ENCODE assay signal across 8 cellular contexts in the genomic region with DNA sequence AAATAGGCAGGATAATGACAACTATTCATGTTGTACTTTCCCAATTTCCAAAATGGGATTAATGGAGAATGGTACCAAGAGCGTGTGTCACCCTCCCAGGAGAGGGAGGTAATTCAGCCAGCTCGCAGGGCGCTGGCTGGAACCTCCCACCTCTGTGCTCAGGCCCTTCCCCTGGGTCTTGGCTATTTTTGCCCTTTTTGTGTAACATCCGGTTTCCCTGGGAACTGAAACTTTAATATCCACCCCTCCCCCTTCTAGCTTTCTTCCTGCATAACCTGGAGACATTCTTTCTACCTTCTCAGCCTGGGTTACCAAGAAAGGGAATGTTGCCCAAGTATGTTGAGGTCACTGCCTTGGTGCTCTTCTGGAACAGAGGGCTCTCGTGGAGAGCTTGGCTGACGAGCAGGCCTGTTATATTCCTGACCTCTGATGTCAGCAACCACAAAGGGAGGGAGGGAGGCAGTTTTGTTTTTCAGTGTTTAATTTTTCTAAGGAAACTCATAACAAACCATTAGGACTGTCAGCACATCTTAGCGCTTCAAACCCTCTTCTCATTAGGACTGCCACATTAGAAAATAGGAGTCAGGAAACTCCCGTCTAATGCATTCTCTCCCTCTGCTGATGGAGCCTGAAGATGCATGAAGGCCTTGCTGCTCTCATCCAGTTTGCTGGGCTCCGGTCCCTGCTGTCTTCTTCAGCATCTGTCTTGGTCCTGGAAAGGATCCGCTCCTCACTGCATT. TPM values are rescaled to one million over a fixed set of nuclear protein-coding genes. Genes with fewer than 3 reads are reported as not detected.
DNase-seq lines count a peak whose midpoint lies in the region; ATAC-seq and TF ChIP-seq lines count a peak whose summit lies in the region.

No MANE protein-coding gene starts in this region.

- H3K27ac ChIP-seq in skin epidermis = peak overlapping the region in 19 of 21 experiments; percentile 33 to 84 (median 68)

- H3K4me1 Mint-ChIP-seq in activated B cell treated with CpG ODN at 0.5 μM for 24 hours = peaks cover 72% of the 10 kb centered on the region
- H3K4me1 Mint-ChIP-seq in activated T-helper 2 cell treated with anti-CD3 and anti-CD28 coated beads, Interferon-gamma antibody, Interleukin-2, Interleukin-4, amounts not matched to agents 10 μg/mL and 5 μg/mL and 100 μg/mL, durations not matched to agents 14 hours and 24 hours and 36 hours (ENCODE audit: low read depth) = peaks cover 6% of the 10 kb centered on the region

- peak; percentile 43 for DNase-seq in activated B cell treated with CpG ODN at 0.5 μM for 24 hours
- peak; percentile 76 for DNase-seq in left ventricle myocardium superior
- DNase-seq in activated T-helper 2 cell treated with anti-CD3 and anti-CD28 coated beads, Interferon-gamma antibody, Interleukin-2, Interleukin-4, amounts not matched to agents 10 μg/mL and 5 μg/mL and 100 μg/mL, durations not matched to agents 14 hours and 24 hours and 36 hours (ENCODE audit: low spot score) = no peak
- DNase-seq in NCI-H524 (lab: John Stamatoyannopoulos, UW) = no peak
- DNase-seq in NK-92 treated with Interleukin-12 subunit alpha and Interleukin-12 subunit beta, amount 100 ng/mL, for 24 hours (lab: John Stamatoyannopoulos, UW) = no peak

- H3K36me3 Mint-ChIP-seq in activated B cell treated with CpG ODN at 0.5 μM for 24 hours (ENCODE audit: low read depth) = no peaks in the 10 kb centered on the region
- H3K36me3 Mint-ChIP-seq in activated T-helper 2 cell treated with anti-CD3 and anti-CD28 coated beads, Interferon-gamma antibody, Interleukin-2, Interleukin-4, amounts not matched to agents 10 μg/mL and 5 μg/mL and 100 μg/mL, durations not matched to agents 14 hours and 24 hours and 36 hours (ENCODE audit: low read depth) = no peaks in the 10 kb centered on the region

- TF ChIP-seq CTCF in activated B cell treated with CpG ODN at 0.5 μM for 24 hours (IDR thresholded peaks at IDR 0.05) = no peak

- H3K27me3 Mint-ChIP-seq in activated B cell treated with CpG ODN at 0.5 μM for 24 hours = no peaks in the 10 kb centered on the region
- peaks cover 9% of the 10 kb centered on the region for H3K27me3 Mint-ChIP-seq in activated T-helper 2 cell treated with anti-CD3 and anti-CD28 coated beads, Interferon-gamma antibody, Interleukin-2, Interleukin-4, amounts not matched to agents 10 μg/mL and 5 μg/mL and 100 μg/mL, durations not matched to agents 14 hours and 24 hours and 36 hours (ENCODE audit: low read depth)

- ATAC-seq in GM19351 (IDR thresholded peaks at IDR 0.05; ENCODE audit: unreplicated experiment) (peak; percentile 80), HG03354 (IDR thresholded peaks at IDR 0.05; ENCODE audit: poor library complexity, severe bottlenecking, unreplicated experiment) (peak; percentile 82), activated B cell treated with CpG ODN at 0.5 μM for 24 hours (ENCODE audit: low read depth) (peak; percentile 94), left ventricle myocardium superior (peak; percentile 70)

- intact Hi-C loops in activated B cell treated with CpG ODN at 0.5 μM for 24 hours (cut with micrococcal nuclease) = loop anchor here (1.0 to 2.0 kb wide), 4 partner anchors 13 to 44 kb away; a partner anchor contains a TSS
- intact Hi-C loops in left ventricle myocardium superior (cut with micrococcal nuclease) = no loop called here
- intact Hi-C loops in activated T-helper 2 cell treated with anti-CD3 and anti-CD28 coated beads, Interferon-gamma antibody, Interleukin-2, Interleukin-4, amounts not matched to agents 10 μg/mL and 5 μg/mL and 100 μg/mL, durations not matched to agents 14 hours and 24 hours and 36 hours (cut with micrococcal nuclease) = no loop called here

- no peak overlapping the region for H3K4me3 ChIP-seq in skin epidermis

- H3K9me3 Mint-ChIP-seq in activated B cell treated with CpG ODN at 0.5 μM for 24 hours = no peaks in the 10 kb centered on the region
- no peaks in the 10 kb centered on the region for H3K9me3 Mint-ChIP-seq in activated T-helper 2 cell treated with anti-CD3 and anti-CD28 coated beads, Interferon-gamma antibody, Interleukin-2, Interleukin-4, amounts not matched to agents 10 μg/mL and 5 μg/mL and 100 μg/mL, durations not matched to agents 14 hours and 24 hours and 36 hours

- CTCF ChIA-PET in activated B cell treated with CpG ODN at 0.5 μM for 24 hours (lab: Charles Lee) = interaction anchor here (0.8 to 1.5 kb wide), 5 partner anchors 17 to 50 kb away, joined by 3 to 5 read pairs (median 4); no protein-coding TSS in a partner anchor

- POLR2A ChIA-PET in activated B cell treated with CpG ODN at 0.5 μM for 24 hours (lab: Charles Lee) = interaction anchor here (0.6 to 1.1 kb wide), 7 partner anchors 15 to 180 kb away, joined by 3 to 6 read pairs (median 3); a partner anchor contains a TSS

- peak overlapping the region; percentile 78 for H3K4me3 Mint-ChIP-seq in activated B cell treated with CpG ODN at 0.5 μM for 24 hours
- no peak overlapping the region for H3K4me3 Mint-ChIP-seq in activated T-helper 2 cell treated with anti-CD3 and anti-CD28 coated beads, Interferon-gamma antibody, Interleukin-2, Interleukin-4, amounts not matched to agents 10 μg/mL and 5 μg/mL and 100 μg/mL, durations not matched to agents 14 hours and 24 hours and 36 hours (ENCODE audit: low read depth)

- peak overlapping the region; percentile 80 for H3K27ac Mint-ChIP-seq in activated B cell treated with CpG ODN at 0.5 μM for 24 hours
- H3K27ac Mint-ChIP-seq in activated T-helper 2 cell treated with anti-CD3 and anti-CD28 coated beads, Interferon-gamma antibody, Interleukin-2, Interleukin-4, amounts not matched to agents 10 μg/mL and 5 μg/mL and 100 μg/mL, durations not matched to agents 14 hours and 24 hours and 36 hours = no peak overlapping the region

RNA-seq across cellular contexts. Expression of a gene that starts 25.6 kb away (rescaled TPM):
- total RNA-seq in activated B cell treated with CpG ODN at 0.5 μM for 24 hours (4.1 and 4.7 TPM in 2 replicates), left ventricle myocardium superior (3.2 TPM)
- total RNA-seq in activated T-helper 2 cell treated with anti-CD3 and anti-CD28 coated beads, Interferon-gamma antibody, Interleukin-2, Interleukin-4, amounts not matched to agents 10 μg/mL and 5 μg/mL and 100 μg/mL, durations not matched to agents 14 hours and 24 hours and 36 hours = not detected in 2 replicates

RNA-seq across cellular contexts. Expression of a gene that starts 44.5 kb away (rescaled TPM):
- total RNA-seq in activated B cell treated with CpG ODN at 0.5 μM for 24 hours (23.6 and 25.4 TPM in 2 replicates), left ventricle myocardium superior (2.4 TPM)
- total RNA-seq in activated T-helper 2 cell treated with anti-CD3 and anti-CD28 coated beads, Interferon-gamma antibody, Interleukin-2, Interleukin-4, amounts not matched to agents 10 μg/mL and 5 μg/mL and 100 μg/mL, durations not matched to agents 14 hours and 24 hours and 36 hours = 1.4 and 2.7 TPM in 2 replicates

Comparison
In these comparisons a context has a peak if more than half of its experiments do, and no peak if none do; other contexts are left out.
1. DNase-seq: peak in activated B cell treated with CpG ODN at 0.5 μM for 24 hours (single experiment) and left ventricle myocardium superior (single experiment); none in activated T-helper 2 cell treated with anti-CD3 and anti-CD28 coated beads, Interferon-gamma antibody, Interleukin-2, Interleukin-4, amounts not matched to agents 10 μg/mL and 5 μg/mL and 100 μg/mL, durations not matched to agents 14 hours and 24 hours and 36 hours (single experiment), NCI-H524 (0 of 2) and NK-92 treated with Interleukin-12 subunit alpha and Interleukin-12 subunit beta, amount 100 ng/mL, for 24 hours (single experiment).
2. Peak in every context shown above with its lines, with median percentiles within 50 percentile points of each other: ATAC-seq.